In the genomic region with DNA sequence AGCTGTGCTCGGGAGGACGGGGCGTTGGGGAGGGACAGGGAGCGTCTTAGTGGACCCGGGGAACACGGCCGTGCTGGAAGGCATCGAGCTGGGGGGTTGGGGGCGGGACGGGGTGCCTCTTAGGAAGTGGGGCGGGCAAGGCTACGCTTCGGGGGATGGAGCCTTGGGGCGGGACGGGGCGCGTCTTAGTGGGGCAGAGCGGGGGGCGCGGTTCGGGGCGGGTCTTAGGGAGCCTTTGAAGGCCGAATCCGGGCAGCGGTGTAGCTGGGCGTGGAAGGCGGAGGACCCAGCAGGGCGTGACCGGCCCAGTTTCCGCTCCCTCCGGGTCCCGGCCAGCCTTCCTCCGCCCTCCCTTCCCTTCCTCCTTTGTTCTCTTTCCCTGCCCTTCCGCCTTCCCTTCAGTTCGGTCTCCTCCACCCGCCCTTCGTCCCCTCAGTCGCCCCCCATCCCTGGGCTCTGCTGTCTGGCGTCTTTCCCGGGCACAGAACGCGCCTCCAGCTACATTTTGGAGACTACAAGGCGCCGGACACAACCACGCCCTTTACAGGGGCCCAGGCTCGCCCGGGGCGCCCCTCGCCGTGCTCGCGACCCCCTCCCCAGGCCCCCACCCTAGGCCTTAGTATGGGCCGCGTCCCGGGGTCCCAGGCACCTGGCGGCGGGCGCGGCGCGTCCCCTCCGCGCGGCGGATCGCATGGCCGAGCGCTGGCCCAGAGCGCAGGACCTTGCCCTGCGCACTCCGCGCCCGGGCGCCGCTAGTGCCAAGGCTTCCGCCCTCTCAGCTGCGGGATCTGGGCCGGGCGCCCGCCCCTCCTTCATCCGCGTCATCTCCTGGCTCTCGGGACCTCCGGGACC, we compare ENCODE assay signal across 8 cellular contexts. TPM values are rescaled to one million over a fixed set of nuclear protein-coding genes. Genes with fewer than 3 reads are reported as not detected.
DNase-seq lines count a peak whose midpoint lies in the region; ATAC-seq and TF ChIP-seq lines count a peak whose summit lies in the region.

ARSD (minus strand) TSS at position 757 of the 852 bp plus-strand sequence; CDS start at position 693, 64 bp downstream.

- TF ChIP-seq CTCF in AG09309 (IDR thresholded peaks at IDR 0.05; ENCODE audit: control insufficient read depth, insufficient read depth, low read depth, low read length, missing control alignments) (no peak), ascending aorta (IDR thresholded peaks at IDR 0.05) (no peak), psoas muscle (IDR thresholded peaks at IDR 0.05) (no peak)

- H3K4me1 ChIP-seq in ascending aorta (no peaks in the 10 kb centered on the region), right cardiac atrium (ENCODE audit: control insufficient read depth, insufficient read depth, low read length) (no peaks in the 10 kb centered on the region), psoas muscle (no peaks in the 10 kb centered on the region)

- H3K4me3 ChIP-seq in AG09309 (ENCODE audit: control insufficient read depth, low read depth, low read length), result peak within 1 kb of the TSS; percentile 62
- peak within 1 kb of the TSS; percentile 83 to 92 for H3K4me3 ChIP-seq in ascending aorta
- peak within 1 kb of the TSS; percentile 70 for H3K4me3 ChIP-seq in right cardiac atrium (ENCODE audit: low read length)
- peak within 1 kb of the TSS; percentile 66 for H3K4me3 ChIP-seq in psoas muscle

- ATAC-seq in GM19043 (IDR thresholded peaks at IDR 0.05; ENCODE audit: low read depth, unreplicated experiment) (peak; percentile 91), HG03280 (IDR thresholded peaks at IDR 0.05; ENCODE audit: unreplicated experiment) (peak; percentile 63), right cardiac atrium (peak; percentile 98), psoas muscle (peak; percentile 76 to 93 (median 90))

- intact Hi-C loops in ascending aorta (cut with DNase I) (loop anchor here (1.0 to 5.0 kb wide), 7 partner anchors 237 to 1536 kb away; partner anchors contain the start of genes AKAP17A, CD99 and SLC25A6), right cardiac atrium (cut with DNase I) (no loop called here), psoas muscle (cut with DNase I) (no loop called here)

- H3K36me3 ChIP-seq in ascending aorta, result peaks cover 3% of the 10 kb centered on the region in 2 donors
- no peaks in the 10 kb centered on the region for H3K36me3 ChIP-seq in psoas muscle (ENCODE audit: insufficient read depth in 1 of 2, low read depth in 1 of 2)

- H3K9me3 ChIP-seq in ascending aorta (no peaks in the 10 kb centered on the region), right cardiac atrium (ENCODE audit: control insufficient read depth, low read length) (no peaks in the 10 kb centered on the region), psoas muscle (peaks cover 10% of the 10 kb centered on the region)

- WGBS in right cardiac atrium, result under 1% methylated on average over 82 of the region's 84 CpGs
- 0 to 1% (median 1%) methylated on average over 29 to 84 of the region's 84 CpGs for WGBS in psoas muscle, 3 donors

- H3K27me3 ChIP-seq in ascending aorta (no peaks in the 10 kb centered on the region), right cardiac atrium (ENCODE audit: control insufficient read depth, insufficient read depth) (no peaks in the 10 kb centered on the region), psoas muscle (ENCODE audit: insufficient read depth in 3 of 3, low read length in 2 of 3) (peaks cover 0 to 21% (median 2%) of the 10 kb centered on the region in 3 donors)

- peak; percentile 67 for DNase-seq in AG09309 (ENCODE audit: low read depth)
- DNase-seq in SW480 (ENCODE audit: low spot score), result peak; percentile 65
- DNase-seq in ascending aorta (ENCODE audit: low spot score in 2 of 2), result peak; percentile 82 to 97
- peak; percentile 96 to 97 (median 97) for DNase-seq in right cardiac atrium
- DNase-seq in psoas muscle, result peak; percentile 88 to 94
- DNase-seq in SHP77 treated with DMSO at 0.1 percent for 48 hours (lab: John Stamatoyannopoulos, UW), result no peak

- H3K27ac ChIP-seq in ascending aorta, result peak within 1 kb of the TSS; percentile 97 to 99
- peak within 1 kb of the TSS; percentile 91 for H3K27ac ChIP-seq in right cardiac atrium (ENCODE audit: low read length)
- H3K27ac ChIP-seq in psoas muscle, result peak within 1 kb of the TSS; percentile 76

RNA-seq across cellular contexts. Expression of gene ARSD, which starts in this region (rescaled TPM):
- total RNA-seq in ascending aorta, result 91.9 TPM
- 10 to 100 TPM in 1 of 4 donors, 1 to 10 TPM in 3; 6.6 to 12.6 (median 7.6) TPM for total RNA-seq in right cardiac atrium
- polyA plus RNA-seq in right cardiac atrium, result 3.6 TPM
- 1 to 10 TPM; 1.6 to 2.4 (median 1.7) TPM for total RNA-seq in psoas muscle
- polyA plus RNA-seq in psoas muscle, result 1 to 10 TPM in 1 of 3 donors, under 1 TPM in 2; 0.66 to 1.1 (median 0.83) TPM
